Comparison of ENCODE assay signal across 23 cellular contexts in genomic region chr12:108322998-108323397, GRCh38. TPM values are rescaled to one million over a fixed set of nuclear protein-coding genes. Genes with fewer than 3 reads are reported as not detected.
A peak's percentile ranks its signal among the peaks of the same experiment; 100 is the strongest.
DNase-seq lines count a peak whose midpoint lies in the region; ATAC-seq and TF ChIP-seq lines count a peak whose summit lies in the region.
"Had no signal": no experiment of that assay in that cellular context is flagged by ENCODE, and none has a peak within 500 bp of the region (broad histone marks: within the 10 kb centered on the region; RNA-seq: fewer than 3 reads in every experiment).

No MANE protein-coding gene starts in this region.

- H3K27ac Mint-ChIP-seq in dendritic cell treated with granulocyte-macrophage colony-stimulating factor and Interleukin-4, amounts not matched to agents 40 ng/mL and 50 ng/mL, for 4 days = peak overlapping the region; percentile 56
- H3K27ac Mint-ChIP-seq in effector memory CD8-positive, alpha-beta T cell = peak overlapping the region in 1 of 2 donors; percentile 50
- peak overlapping the region; percentile 92 to 98 for H3K27ac Mint-ChIP-seq in natural killer cell
- H3K27ac Mint-ChIP-seq in stimulated activated effector memory CD8-positive, alpha-beta T cell treated with anti-CD3 and anti-CD28 coated beads, Interleukin-12 subunit alpha, Interleukin-12 subunit beta, amount 100 ng/mL, for 72 hours = peak overlapping the region; percentile 8
- H3K27ac Mint-ChIP-seq: CD4-positive, alpha-beta memory T cell; CD8-positive, alpha-beta memory T cell had no signal

- intact Hi-C loops in dendritic cell treated with granulocyte-macrophage colony-stimulating factor and Interleukin-4, amounts not matched to agents 40 ng/mL and 50 ng/mL, for 4 days (cut with micrococcal nuclease) = no loop called here
- intact Hi-C loops in natural killer cell (cut with micrococcal nuclease) = no loop called here

- DNase-seq in effector memory CD8-positive, alpha-beta T cell = no peak
- DNase-seq in natural killer cell (no peak), NOMO-1 (lab: John Stamatoyannopoulos, UW; ENCODE audit: unreplicated experiment in 2 of 2) (no peak)
- no peak for DNase-seq in stimulated activated effector memory CD8-positive, alpha-beta T cell treated with anti-CD3 and anti-CD28 coated beads, Interleukin-12 subunit alpha, Interleukin-12 subunit beta, amount 100 ng/mL, for 72 hours (ENCODE audit: low spot score in 2 of 2)
- DNase-seq: 8988T; ACHN; BE2C; CD4-positive, alpha-beta memory T cell; CD4-positive, CD25-positive, alpha-beta regulatory T cell; COR-L47; DMS 273 treated with DMSO at 0.1 percent for 48 hours; DMS153; DMS53; DMS79; DND-41; EL; GDM1 had no signal

- ATAC-seq in effector memory CD8-positive, alpha-beta T cell (replicated peaks) = peak; percentile 19
- peak in 2 of 3 donors; percentile 53 to 55 for ATAC-seq in natural killer cell
- no peak for ATAC-seq in stimulated activated effector memory CD8-positive, alpha-beta T cell treated with anti-CD3 and anti-CD28 coated beads, Interleukin-12 subunit alpha, Interleukin-12 subunit beta, amount 100 ng/mL, for 72 hours
- no peak for ATAC-seq in GM21825 (IDR thresholded peaks at IDR 0.05; ENCODE audit: unreplicated experiment)
- ATAC-seq in GM19395 (IDR thresholded peaks at IDR 0.05; ENCODE audit: unreplicated experiment) = no peak
- ATAC-seq: GM12878 had no signal

- no peak overlapping the region for H3K4me3 Mint-ChIP-seq in dendritic cell treated with granulocyte-macrophage colony-stimulating factor and Interleukin-4, amounts not matched to agents 40 ng/mL and 50 ng/mL, for 4 days
- peak overlapping the region; percentile 18 to 41 for H3K4me3 Mint-ChIP-seq in effector memory CD8-positive, alpha-beta T cell
- H3K4me3 Mint-ChIP-seq in natural killer cell = peak overlapping the region; percentile 75
- H3K4me3 Mint-ChIP-seq in stimulated activated effector memory CD8-positive, alpha-beta T cell treated with anti-CD3 and anti-CD28 coated beads, Interleukin-12 subunit alpha, Interleukin-12 subunit beta, amount 100 ng/mL, for 72 hours = no peak overlapping the region
- H3K4me3 Mint-ChIP-seq: CD4-positive, alpha-beta memory T cell; CD4-positive, CD25-positive, alpha-beta regulatory T cell; CD8-positive, alpha-beta memory T cell had no signal

- no peak for TF ChIP-seq CTCF in natural killer cell (IDR thresholded peaks at IDR 0.05)

- H3K9me3 Mint-ChIP-seq in dendritic cell treated with granulocyte-macrophage colony-stimulating factor and Interleukin-4, amounts not matched to agents 40 ng/mL and 50 ng/mL, for 4 days = no peaks in the 10 kb centered on the region
- H3K9me3 Mint-ChIP-seq in effector memory CD8-positive, alpha-beta T cell = no peaks in the 10 kb centered on the region
- no peaks in the 10 kb centered on the region for H3K9me3 Mint-ChIP-seq in natural killer cell
- H3K9me3 Mint-ChIP-seq in stimulated activated effector memory CD8-positive, alpha-beta T cell treated with anti-CD3 and anti-CD28 coated beads, Interleukin-12 subunit alpha, Interleukin-12 subunit beta, amount 100 ng/mL, for 72 hours = no peaks in the 10 kb centered on the region
- H3K9me3 Mint-ChIP-seq: CD8-positive, alpha-beta memory T cell had no signal

- peaks cover 4% of the 10 kb centered on the region for H3K27me3 Mint-ChIP-seq in dendritic cell treated with granulocyte-macrophage colony-stimulating factor and Interleukin-4, amounts not matched to agents 40 ng/mL and 50 ng/mL, for 4 days
- H3K27me3 Mint-ChIP-seq in effector memory CD8-positive, alpha-beta T cell = peaks cover 5 to 67% of the 10 kb centered on the region in 2 donors
- H3K27me3 Mint-ChIP-seq in natural killer cell (ENCODE audit: low read depth in 2 of 2) = no peaks in the 10 kb centered on the region

- peaks cover 97% of the 10 kb centered on the region for H3K4me1 Mint-ChIP-seq in dendritic cell treated with granulocyte-macrophage colony-stimulating factor and Interleukin-4, amounts not matched to agents 40 ng/mL and 50 ng/mL, for 4 days (ENCODE audit: low read depth)
- peaks cover 27 to 28% of the 10 kb centered on the region in 2 donors for H3K4me1 Mint-ChIP-seq in effector memory CD8-positive, alpha-beta T cell (ENCODE audit: low read depth in 2 of 2)
- peaks cover 84 to 97% of the 10 kb centered on the region in 2 donors for H3K4me1 Mint-ChIP-seq in natural killer cell
- peaks cover 17% of the 10 kb centered on the region for H3K4me1 Mint-ChIP-seq in stimulated activated effector memory CD8-positive, alpha-beta T cell treated with anti-CD3 and anti-CD28 coated beads, Interleukin-12 subunit alpha, Interleukin-12 subunit beta, amount 100 ng/mL, for 72 hours

- peaks cover 100% of the 10 kb centered on the region for H3K36me3 Mint-ChIP-seq in dendritic cell treated with granulocyte-macrophage colony-stimulating factor and Interleukin-4, amounts not matched to agents 40 ng/mL and 50 ng/mL, for 4 days (ENCODE audit: low read depth)
- H3K36me3 Mint-ChIP-seq in effector memory CD8-positive, alpha-beta T cell (ENCODE audit: insufficient read depth) = peaks cover 5% of the 10 kb centered on the region
- H3K36me3 Mint-ChIP-seq in natural killer cell = peaks cover 33% of the 10 kb centered on the region
- H3K36me3 Mint-ChIP-seq in stimulated activated effector memory CD8-positive, alpha-beta T cell treated with anti-CD3 and anti-CD28 coated beads, Interleukin-12 subunit alpha, Interleukin-12 subunit beta, amount 100 ng/mL, for 72 hours = no peaks in the 10 kb centered on the region
- H3K36me3 Mint-ChIP-seq: CD4-positive, alpha-beta memory T cell; CD4-positive, CD25-positive, alpha-beta regulatory T cell; CD8-positive, alpha-beta memory T cell had no signal

RNA-seq across cellular contexts. Expression of gene CMKLR1, which starts 16.1 kb away (rescaled TPM):
- 10 to 100 TPM; 40.7 to 99.1 (median 63.2) TPM for total RNA-seq in natural killer cell
- total RNA-seq: G401 had no signal

Comparison
In these comparisons a context has a peak if more than half of its experiments do, and no peak if none do; other contexts are left out.
1. H3K4me3 Mint-ChIP-seq: peak in effector memory CD8-positive, alpha-beta T cell (2 of 2) and natural killer cell (single experiment); none in dendritic cell treated with granulocyte-macrophage colony-stimulating factor and Interleukin-4, amounts not matched to agents 40 ng/mL and 50 ng/mL, for 4 days (single experiment) and stimulated activated effector memory CD8-positive, alpha-beta T cell treated with anti-CD3 and anti-CD28 coated beads, Interleukin-12 subunit alpha, Interleukin-12 subunit beta, amount 100 ng/mL, for 72 hours (single experiment).
2. ATAC-seq: peak in effector memory CD8-positive, alpha-beta T cell (single experiment) and natural killer cell (2 of 3); none in stimulated activated effector memory CD8-positive, alpha-beta T cell treated with anti-CD3 and anti-CD28 coated beads, Interleukin-12 subunit alpha, Interleukin-12 subunit beta, amount 100 ng/mL, for 72 hours (single experiment), GM21825 (single experiment) and GM19395 (single experiment).